29 cellular contexts compared by ENCODE assay signal in the genomic region with DNA sequence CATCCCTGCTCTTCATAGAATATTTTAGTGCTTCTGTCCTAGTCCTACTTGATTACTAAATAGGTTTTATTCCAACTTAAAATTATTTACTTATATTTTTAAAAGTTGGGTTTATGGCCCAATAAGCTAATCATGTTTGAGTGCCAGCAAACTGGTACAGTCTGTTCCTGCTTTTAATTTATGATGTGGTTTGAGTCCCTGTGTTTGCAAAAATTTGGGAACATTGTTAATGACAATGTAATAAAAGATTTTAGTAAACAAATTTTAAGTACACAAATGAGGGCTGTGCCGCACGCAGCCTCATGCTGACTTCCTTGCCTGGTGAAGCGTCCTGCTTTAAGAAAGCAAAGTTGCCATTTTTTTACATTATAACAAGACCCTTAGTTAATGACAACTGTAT.
"Had no signal": no experiment of that assay in that cellular context is flagged by ENCODE, and none has a peak within 500 bp of the region (broad histone marks: within the 10 kb centered on the region; RNA-seq: fewer than 3 reads in every experiment).

No MANE protein-coding gene starts in this region.

- H3K27ac Mint-ChIP-seq: activated CD4-positive, alpha-beta T cell treated with anti-CD3 and anti-CD28 coated beads for 36 hours; activated CD4-positive, alpha-beta T cell treated with anti-CD3 and anti-CD28 coated beads, Interleukin-2, amount 10 ng/mL, durations not matched to agents 7 days and 5 days; activated CD8-positive, alpha-beta T cell treated with anti-CD3 and anti-CD28 coated beads, Interleukin-2, amount 10 ng/mL, durations not matched to agents 7 days and 5 days; activated naive CD4-positive, alpha-beta T cell treated with anti-CD3 and anti-CD28 coated beads, Interleukin-2, amount 50 U/mL, for 24 hours; activated naive CD8-positive, alpha-beta T cell treated with anti-CD3 and anti-CD28 coated beads, Interleukin-2, amount 10 ng/mL, durations not matched to agents 7 days and 5 days; activated T-cell treated with anti-CD3 and anti-CD28 coated beads, Interleukin-2, amount 50 U/mL, for 24 hours; activated T-helper 2 cell treated with anti-CD3 and anti-CD28 coated beads, Interferon-gamma antibody, Interleukin-2, Interleukin-4, amounts not matched to agents 10 μg/mL and 5 μg/mL and 100 μg/mL, durations not matched to agents 14 hours and 24 hours and 36 hours; WTC11 had no signal

- H3K36me3 Mint-ChIP-seq: activated naive CD4-positive, alpha-beta T cell treated with anti-CD3 and anti-CD28 coated beads, Interleukin-2, amount 50 U/mL, for 24 hours; activated naive CD8-positive, alpha-beta T cell treated with anti-CD3 and anti-CD28 coated beads, Interleukin-2, amount 10 ng/mL, durations not matched to agents 7 days and 5 days; WTC11 had no signal

- DNase-seq: activated CD4-positive, alpha-beta T cell treated with anti-CD3 and anti-CD28 coated beads for 36 hours; activated CD4-positive, alpha-beta T cell treated with anti-CD3 and anti-CD28 coated beads, Interleukin-2, amount 10 ng/mL, durations not matched to agents 7 days and 5 days; activated CD4-positive, alpha-beta T cell treated with anti-CD3 and anti-CD28 coated beads, Interleukin-2, amount 50 U/mL, for 48 hours; activated CD8-positive, alpha-beta T cell treated with anti-CD3 and anti-CD28 coated beads, Interleukin-2, amount 10 ng/mL, durations not matched to agents 7 days and 5 days; activated gamma-delta T cell; activated naive CD4-positive, alpha-beta T cell treated with Interleukin-2 at 50 U/mL for 16 hours; activated naive CD8-positive, alpha-beta T cell treated with anti-CD3 and anti-CD28 coated beads, Interleukin-2, amount 10 ng/mL, durations not matched to agents 7 days and 5 days; activated T-cell treated with anti-CD3 and anti-CD28 coated beads, Interleukin-2, amount 50 U/mL, for 24 hours; amygdala; body of pancreas; caudate nucleus; NCI-H1048; NCI-H1105 treated with DMSO at 0.1 percent for 48 hours; NCI-H1436; NCI-H1694; NCI-H2029; NCI-H345; NCI-H524 treated with DMSO at 0.1 percent for 48 hours; SHP77; SJCRH30; T1000 had no signal

- H3K27ac ChIP-seq: ascending aorta, body of pancreas, SJCRH30, SK-N-MC had no signal

- H3K9me3 ChIP-seq: ascending aorta, body of pancreas, SJCRH30 had no signal

- H3K4me1 Mint-ChIP-seq: activated CD4-positive, alpha-beta T cell treated with anti-CD3 and anti-CD28 coated beads, Interleukin-2, amount 10 ng/mL, durations not matched to agents 7 days and 5 days; activated naive CD4-positive, alpha-beta T cell treated with anti-CD3 and anti-CD28 coated beads, Interleukin-2, amount 50 U/mL, for 24 hours; activated naive CD8-positive, alpha-beta T cell treated with anti-CD3 and anti-CD28 coated beads, Interleukin-2, amount 10 ng/mL, durations not matched to agents 7 days and 5 days had no signal

- ATAC-seq: activated CD4-positive, alpha-beta T cell treated with anti-CD3 and anti-CD28 coated beads for 36 hours; activated CD4-positive, CD25-positive, alpha-beta regulatory T cell treated with anti-CD3 and anti-CD28 coated beads, Interleukin-2, amount 50 U/mL, for 24 hours; activated CD8-positive, alpha-beta T cell treated with anti-CD3 and anti-CD28 coated beads, Interleukin-2, amount 10 ng/mL, durations not matched to agents 7 days and 5 days; body of pancreas; K562; Panc1; WTC11 had no signal

- H3K9me3 Mint-ChIP-seq: activated CD4-positive, alpha-beta T cell treated with anti-CD3 and anti-CD28 coated beads, Interleukin-2, amount 10 ng/mL, durations not matched to agents 7 days and 5 days; activated naive CD4-positive, alpha-beta T cell treated with anti-CD3 and anti-CD28 coated beads, Interleukin-2, amount 50 U/mL, for 24 hours; activated naive CD8-positive, alpha-beta T cell treated with anti-CD3 and anti-CD28 coated beads, Interleukin-2, amount 10 ng/mL, durations not matched to agents 7 days and 5 days; activated T-cell treated with anti-CD3 and anti-CD28 coated beads, Interleukin-2, amount 50 U/mL, for 24 hours; activated T-helper 2 cell treated with anti-CD3 and anti-CD28 coated beads, Interferon-gamma antibody, Interleukin-2, Interleukin-4, amounts not matched to agents 10 μg/mL and 5 μg/mL and 100 μg/mL, durations not matched to agents 14 hours and 24 hours and 36 hours; WTC11 had no signal

- H3K27me3 ChIP-seq: ascending aorta, body of pancreas, SJCRH30 had no signal

- H3K36me3 ChIP-seq: ascending aorta, SJCRH30 had no signal

- H3K4me3 ChIP-seq: ascending aorta, body of pancreas, K562, SJCRH30, SK-N-MC had no signal

- H3K4me3 Mint-ChIP-seq: activated CD4-positive, alpha-beta T cell treated with anti-CD3 and anti-CD28 coated beads for 36 hours; activated CD4-positive, alpha-beta T cell treated with anti-CD3 and anti-CD28 coated beads, Interleukin-2, amount 10 ng/mL, durations not matched to agents 7 days and 5 days; activated CD8-positive, alpha-beta T cell treated with anti-CD3 and anti-CD28 coated beads, Interleukin-2, amount 10 ng/mL, durations not matched to agents 7 days and 5 days; activated naive CD4-positive, alpha-beta T cell treated with anti-CD3 and anti-CD28 coated beads, Interleukin-2, amount 50 U/mL, for 24 hours; activated naive CD8-positive, alpha-beta T cell treated with anti-CD3 and anti-CD28 coated beads, Interleukin-2, amount 10 ng/mL, durations not matched to agents 7 days and 5 days; activated T-cell treated with anti-CD3 and anti-CD28 coated beads, Interleukin-2, amount 50 U/mL, for 24 hours; WTC11 had no signal
